Comparison of ENCODE assay signal across 10 cellular contexts in genomic region chr9:126612329-126612812, GRCh38. TPM values are rescaled to one million over a fixed set of nuclear protein-coding genes. Genes with fewer than 3 reads are reported as not detected.
DNase-seq lines count a peak whose midpoint lies in the region; TF ChIP-seq lines count a peak whose summit lies in the region.
"Had no signal": no experiment of that assay in that cellular context is flagged by ENCODE, and none has a peak within 500 bp of the region (broad histone marks: within the 10 kb centered on the region; RNA-seq: fewer than 3 reads in every experiment).

No MANE protein-coding gene starts in this region.

- no peak for TF ChIP-seq CTCF in endodermal cell (conservative IDR thresholded peaks at IDR 0.05)

- peak overlapping the region; percentile 39; the same call in 1 of the 2 replicates for H3K9ac ChIP-seq in ES-I3 (ENCODE audit: low read depth, low read length)
- no peak overlapping the region for H3K9ac ChIP-seq in endodermal cell (ENCODE audit: extremely low read depth, low read length, poor library complexity, severe bottlenecking)

- no peak overlapping the region for H3K27ac ChIP-seq in endodermal cell (ENCODE audit: low read depth, low read length)

- intact Hi-C loops in posterior vena cava (cut with DNase I), result loop anchor here in 1 of 2 donors (5.0 kb wide), 1 partner anchor 170 kb away; no protein-coding TSS in a partner anchor

- H3K4me3 ChIP-seq in endodermal cell (ENCODE audit: low read length), result peak overlapping the region; percentile 89

- 0 to 1% methylated on average over 13 to 54 of the region's 54 CpGs for WGBS in endodermal cell (ENCODE audit: insufficient coverage in 1 of 2, insufficient read length in 1 of 2), 2 experiments

- no peaks in the 10 kb centered on the region for H3K36me3 Mint-ChIP-seq in endodermal cell (ENCODE audit: low read depth)

- no peaks in the 10 kb centered on the region for H3K9me3 Mint-ChIP-seq in endodermal cell

- DNase-seq in NCI-H748 (lab: John Stamatoyannopoulos, UW; ENCODE audit: unreplicated experiment), result peak; percentile 51
- DNase-seq in endodermal cell, result peak; percentile 75
- peak; percentile 66 for DNase-seq in posterior vena cava (ENCODE audit: low spot score)
- no peak for DNase-seq in NCI-H82 (lab: John Stamatoyannopoulos, UW)
- no peak for DNase-seq in GM03348 (ENCODE audit: low spot score)
- no peak for DNase-seq in T-helper 9 cell
- DNase-seq in GF-D8 (lab: John Stamatoyannopoulos, UW), result no peak
- DNase-seq: NK-92 treated with Interleukin-12 subunit alpha and Interleukin-12 subunit beta, amount 100 ng/mL, for 24 hours had no signal

- peaks cover 29% of the 10 kb centered on the region for H3K4me1 Mint-ChIP-seq in endodermal cell

- H3K4me3 Mint-ChIP-seq in endodermal cell, result peak overlapping the region; percentile 73

- H3K9me3 ChIP-seq in ES-I3 (ENCODE audit: control insufficient read depth, insufficient read depth, low read length), result no peaks in the 10 kb centered on the region
- H3K9me3 ChIP-seq in endodermal cell (ENCODE audit: control insufficient read depth, low read length), result no peaks in the 10 kb centered on the region

- peaks cover 92% of the 10 kb centered on the region for H3K27me3 ChIP-seq in endodermal cell (ENCODE audit: control insufficient read depth, insufficient read depth, low read length, poor library complexity, severe bottlenecking)

- H3K36me3 ChIP-seq in ES-I3 (ENCODE audit: insufficient read depth, low read length) (no peaks in the 10 kb centered on the region), endodermal cell (ENCODE audit: control insufficient read depth, insufficient read depth, low read length) (no peaks in the 10 kb centered on the region)

- H3K27ac Mint-ChIP-seq in endodermal cell, result no peak overlapping the region

- peaks cover 87% of the 10 kb centered on the region for H3K27me3 Mint-ChIP-seq in endodermal cell (ENCODE audit: insufficient read depth)

- H3K4me1 ChIP-seq in ES-I3 (ENCODE audit: insufficient read depth, low read length) (peaks cover 16% of the 10 kb centered on the region), endodermal cell (ENCODE audit: control insufficient read depth, insufficient read depth, low read length) (peaks cover 10% of the 10 kb centered on the region)

RNA-seq across cellular contexts. Expression of gene LMX1B, which starts 1.4 kb away (rescaled TPM):
- total RNA-seq in endodermal cell (10 to 100 TPM; 11.1 to 11.4 TPM), posterior vena cava (1 to 10 TPM; 1.4 to 1.6 TPM)
- 15.4 TPM for polyA plus RNA-seq in endodermal cell (2013, experiment 1 of 2)
- 14.7 TPM for polyA plus RNA-seq in endodermal cell (2013, experiment 2 of 2)
- total RNA-seq: liver had no signal
- polyA plus RNA-seq: liver had no signal

Comparison
In these comparisons a context has a peak if more than half of its experiments do, and no peak if none do; other contexts are left out.
1. DNase-seq: peak in NCI-H748 (single experiment), endodermal cell (single experiment) and posterior vena cava (single experiment); none in NCI-H82 (single experiment), GM03348 (single experiment), T-helper 9 cell (single experiment) and GF-D8 (single experiment).
2. RNA of gene LMX1B, which starts 1.4 kb away (total RNA-seq): 11.1 to 11.4 TPM in endodermal cell; 1.4 to 1.6 TPM in posterior vena cava; every median in the first group is over 4 times any median in the second.